In the genomic region with DNA sequence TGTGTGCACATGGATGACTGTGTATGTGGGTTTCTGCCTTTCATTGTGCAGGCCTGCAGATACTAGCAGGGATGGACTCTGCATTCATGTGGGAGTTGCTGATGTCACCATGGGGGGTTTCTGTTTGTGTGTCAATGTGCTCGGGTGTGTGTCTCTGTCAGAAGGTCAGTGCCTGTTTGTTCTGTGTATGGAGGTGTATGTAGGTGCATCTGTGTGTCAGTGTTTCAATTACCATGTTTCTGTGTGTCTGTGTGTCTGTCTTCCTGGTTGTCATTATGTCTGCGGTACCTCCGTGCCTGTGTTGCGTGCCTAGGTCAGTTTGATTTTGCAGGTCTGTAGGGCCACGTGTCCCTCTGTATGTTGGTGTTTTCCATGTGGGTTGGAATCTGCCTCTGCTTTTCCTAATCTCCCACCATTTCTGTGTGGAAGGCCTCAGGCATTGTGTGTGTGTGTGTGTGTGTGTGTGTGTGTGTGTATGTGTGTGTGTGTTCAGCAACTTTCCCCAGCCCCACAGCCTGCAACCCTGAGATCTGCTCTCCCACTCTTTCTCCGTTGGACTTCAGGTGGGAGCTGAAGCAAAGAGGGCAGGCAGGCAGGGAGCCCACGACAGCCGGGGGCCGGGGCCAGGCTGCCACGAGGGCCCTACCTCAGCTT, we compare ENCODE assay signal across 8 cellular contexts. TPM values are rescaled to one million over a fixed set of nuclear protein-coding genes. Genes with fewer than 3 reads are reported as not detected.
DNase-seq lines count a peak whose midpoint lies in the region; ATAC-seq, FAIRE-seq and TF ChIP-seq lines count a peak whose summit lies in the region.

No MANE protein-coding gene starts in this region.

- peak overlapping the region; percentile 66 for H3K4me3 Mint-ChIP-seq in activated CD8-positive, alpha-beta T cell treated with anti-CD3 and anti-CD28 coated beads, Interleukin-2, amount 10 ng/mL, durations not matched to agents 7 days and 5 days

- H3K4me1 ChIP-seq in heart left ventricle (peaks cover 25 to 82% (median 75%) of the 10 kb centered on the region in 12 donors), kidney (ENCODE audit: control insufficient read depth in 1 of 2, insufficient read depth in 1 of 2, low read depth in 1 of 2, low read length in 2 of 2) (peaks cover 35 to 48% of the 10 kb centered on the region in 2 donors), tibial artery (peaks cover 11 to 80% (median 71%) of the 10 kb centered on the region in 4 donors)

- TF ChIP-seq POLR2A in heart left ventricle (IDR thresholded peaks at IDR 0.05), result no peak

- peaks cover 11% of the 10 kb centered on the region for H3K36me3 Mint-ChIP-seq in activated CD8-positive, alpha-beta T cell treated with anti-CD3 and anti-CD28 coated beads, Interleukin-2, amount 10 ng/mL, durations not matched to agents 7 days and 5 days (ENCODE audit: low read depth)

- no peak for FAIRE-seq in kidney (lab: Jason Lieb, UNC)

- H3K4me3 ChIP-seq in heart left ventricle (peak overlapping the region in 9 of 12 donors; percentile 45 to 65 (median 57)), kidney (ENCODE audit: low read length in 2 of 2) (peak overlapping the region in 1 of 2 donors; percentile 32), tibial artery (no peak overlapping the region)

- H3K9me3 Mint-ChIP-seq in activated CD8-positive, alpha-beta T cell treated with anti-CD3 and anti-CD28 coated beads, Interleukin-2, amount 10 ng/mL, durations not matched to agents 7 days and 5 days (ENCODE audit: insufficient read depth), result no peaks in the 10 kb centered on the region

- no peaks in the 10 kb centered on the region for H3K9me3 ChIP-seq in heart left ventricle
- H3K9me3 ChIP-seq in kidney (ENCODE audit: control insufficient read depth in 1 of 2, low read length in 2 of 2), result no peaks in the 10 kb centered on the region
- no peaks in the 10 kb centered on the region for H3K9me3 ChIP-seq in tibial artery

- H3K4me1 Mint-ChIP-seq in activated CD8-positive, alpha-beta T cell treated with anti-CD3 and anti-CD28 coated beads, Interleukin-2, amount 10 ng/mL, durations not matched to agents 7 days and 5 days (ENCODE audit: low read depth), result peaks cover 60% of the 10 kb centered on the region

- CTCF ChIA-PET in activated CD8-positive, alpha-beta T cell treated with anti-CD3 and anti-CD28 coated beads, Interleukin-2, amount 10 ng/mL, durations not matched to agents 7 days and 5 days (lab: Charles Lee), result interaction anchor here (1.1 to 7.1 kb wide), 8 partner anchors 31 to 136 kb away, joined by 3 to 97 read pairs (median 12); a partner anchor contains a TSS

- ATAC-seq in heart left ventricle (no peak), Right ventricle myocardium inferior (no peak), HG02678 (IDR thresholded peaks at IDR 0.05; ENCODE audit: unreplicated experiment) (no peak)
- ATAC-seq in activated CD8-positive, alpha-beta T cell treated with anti-CD3 and anti-CD28 coated beads, Interleukin-2, amount 10 ng/mL, durations not matched to agents 7 days and 5 days, result no peak

- DNase-seq in heart left ventricle (no peak), Right ventricle myocardium inferior (ENCODE audit: missing footprints) (no peak), kidney (no peak), tibial artery (no peak), inferior parietal cortex (ENCODE audit: extremely low spot score) (no peak), H4 (ENCODE audit: low spot score) (no peak)
- no peak for DNase-seq in activated CD8-positive, alpha-beta T cell treated with anti-CD3 and anti-CD28 coated beads, Interleukin-2, amount 10 ng/mL, durations not matched to agents 7 days and 5 days

- TF ChIP-seq CTCF in heart left ventricle (IDR thresholded peaks at IDR 0.05), result no peak
- TF ChIP-seq CTCF in kidney (IDR thresholded peaks at IDR 0.05; ENCODE audit: borderline replicate concordance, extremely low read depth, insufficient read depth), result no peak
- no peak for TF ChIP-seq CTCF in tibial artery (IDR thresholded peaks at IDR 0.05)

- H3K27me3 Mint-ChIP-seq in activated CD8-positive, alpha-beta T cell treated with anti-CD3 and anti-CD28 coated beads, Interleukin-2, amount 10 ng/mL, durations not matched to agents 7 days and 5 days (ENCODE audit: low read depth), result no peaks in the 10 kb centered on the region

- peak overlapping the region in 1 of 2 donors; percentile 58 for H3K9ac ChIP-seq in kidney (ENCODE audit: low read length in 2 of 2)

- 19 to 23% (median 21%) methylated on average over 10 of the region's 10 CpGs for WGBS in heart left ventricle, 4 donors

- H3K27ac ChIP-seq in heart left ventricle (peak overlapping the region; percentile 83 to 97 (median 92)), kidney (ENCODE audit: low read depth in 2 of 2, low read length in 2 of 2) (peak overlapping the region; percentile 88 to 94), tibial artery (peak overlapping the region; percentile 86 to 89)

- H3K27me3 ChIP-seq in heart left ventricle (no peaks in the 10 kb centered on the region), tibial artery (no peaks in the 10 kb centered on the region)

- POLR2A ChIA-PET in activated CD8-positive, alpha-beta T cell treated with anti-CD3 and anti-CD28 coated beads, Interleukin-2, amount 10 ng/mL, durations not matched to agents 7 days and 5 days (lab: Charles Lee), result interaction anchor here (0.9 to 5.9 kb wide), 5 partner anchors 11 to 92 kb away, joined by 3 to 51 read pairs (median 5); a partner anchor contains a TSS

- peak overlapping the region; percentile 65 for H3K27ac Mint-ChIP-seq in activated CD8-positive, alpha-beta T cell treated with anti-CD3 and anti-CD28 coated beads, Interleukin-2, amount 10 ng/mL, durations not matched to agents 7 days and 5 days

- H3K36me3 ChIP-seq in heart left ventricle (no peaks in the 10 kb centered on the region), kidney (ENCODE audit: control insufficient read depth in 1 of 2, insufficient read depth in 2 of 2, low read length in 2 of 2) (no peaks in the 10 kb centered on the region), tibial artery (no peaks in the 10 kb centered on the region)

- intact Hi-C loops in heart left ventricle (cut with DNase I), result loop anchor here in 4 of 10 donors (2.0 to 10.0 kb wide), 5 partner anchors 34 to 122 kb away; a partner anchor contains a TSS
- intact Hi-C loops in Right ventricle myocardium inferior (cut with DNase I), result loop anchor here (2.0 to 5.0 kb wide), 3 partner anchors 16 to 36 kb away; a partner anchor contains a TSS
- intact Hi-C loops in kidney (cut with DNase I), result no loop called here
- intact Hi-C loops in tibial artery (cut with DNase I; ENCODE audit: low total_unique reads), result loop anchor here (5.0 kb wide), 1 partner anchor 34 kb away; a partner anchor contains a TSS

RNA-seq across cellular contexts. Expression of a gene that starts 36.7 kb away (rescaled TPM):
- total RNA-seq in heart left ventricle, result 100 to 1,000 TPM in 1 of 9 donors, 10 to 100 TPM in 8; 27.5 to 103 (median 47.9) TPM
- 10 to 100 TPM; 14.2 to 52.0 TPM for polyA plus RNA-seq in heart left ventricle
- 57.3 TPM for total RNA-seq in Right ventricle myocardium inferior
- total RNA-seq in activated CD8-positive, alpha-beta T cell treated with anti-CD3 and anti-CD28 coated beads, Interleukin-2, amount 10 ng/mL, durations not matched to agents 7 days and 5 days, result 100 to 1,000 TPM; 120 to 127 TPM
- total RNA-seq in kidney, result 159 TPM
- 23.9 TPM for polyA plus RNA-seq in kidney (ENCODE audit: insufficient read depth, low read depth, low replicate concordance)
- 7.9 and 9.5 TPM in 2 replicates for total RNA-seq in H4 (2014; rRNA removed; shearing (Covaris generic))

Comparison
In these comparisons a context has a peak if more than half of its experiments do, and no peak if none do; other contexts are left out.
1. H3K4me3 ChIP-seq: peak in heart left ventricle (9 of 12); none in tibial artery (0 of 2).
2. Peak in every context shown above with its lines, with median percentiles within 50 percentile points of each other: H3K27ac ChIP-seq.